Comparison of ENCODE assay signal across 8 cellular contexts in genomic region chr1:153783233-153784190, GRCh38. TPM values are rescaled to one million over a fixed set of nuclear protein-coding genes. Genes with fewer than 3 reads are reported as not detected.
A peak's percentile ranks its signal among the peaks of the same experiment; 100 is the strongest.
DNase-seq lines count a peak whose midpoint lies in the region; ATAC-seq and TF ChIP-seq lines count a peak whose summit lies in the region.

No MANE protein-coding gene starts in this region.

- TF ChIP-seq CTCF in IMR-90 (conservative IDR thresholded peaks at IDR 0.05; ENCODE audit: low read depth, low read length) = no peak

- H2BK5ac ChIP-seq in IMR-90 (ENCODE audit: low read depth, low read length, poor library complexity, severe bottlenecking) = peak overlapping the region; percentile 82

- peak overlapping the region; percentile 88 for H3K9ac ChIP-seq in IMR-90 (ENCODE audit: low read depth, low read length)

- H3K4me1 ChIP-seq in IMR-90 (ENCODE audit: control insufficient read depth, insufficient read depth, low read length) (0 out of 2 replicates have a peak, but pooled peaks cover 5% of the 10 kb centered on the region), esophagus (ENCODE audit: control insufficient read depth in 2 of 2, insufficient read depth in 2 of 2, low read length in 1 of 2) (peaks cover 0 to 2% of the 10 kb centered on the region in 2 donors), muscle layer of duodenum (ENCODE audit: control insufficient read depth in 1 of 2, insufficient read depth in 2 of 2, low read length in 2 of 2) (peaks cover 0 to 20% of the 10 kb centered on the region in 2 donors)

- H4K20me1 ChIP-seq in IMR-90 (ENCODE audit: insufficient read depth, low read length) = no peaks in the 10 kb centered on the region

- H3K56ac ChIP-seq in IMR-90 (ENCODE audit: extremely low read depth, insufficient read depth, low read length) = peak overlapping the region; percentile 94

- CTCF ChIA-PET in IMR-90 (lab: Yijun Ruan, JAX) = no interaction called here

- WGBS in IMR-90 (ENCODE audit: extremely low coverage in 2 of 2, insufficient read length in 1 of 2), 2 experiments = 1% methylated on average over 30 of the region's 61 CpGs; no CpG with 5 or more reads in 1 of the 2 experiments
- WGBS in esophagus, 2 donors = 0% methylated on average over 59 to 61 of the region's 61 CpGs

- peak overlapping the region; percentile 66 for H3K23ac ChIP-seq in IMR-90 (ENCODE audit: low read depth, low read length)

- H3K9me3 ChIP-seq in IMR-90 (ENCODE audit: control insufficient read depth, insufficient read depth, low read length) = no peaks in the 10 kb centered on the region
- H3K9me3 ChIP-seq in esophagus (ENCODE audit: control insufficient read depth in 2 of 2, insufficient read depth in 1 of 2, low read depth in 1 of 2, low read length in 1 of 2) = no peaks in the 10 kb centered on the region
- H3K9me3 ChIP-seq in muscle layer of duodenum (ENCODE audit: control insufficient read depth in 1 of 2, low read length in 2 of 2) = no peaks in the 10 kb centered on the region

- TF ChIP-seq POLR2A in IMR-90 (IDR thresholded peaks at IDR 0.05; ENCODE audit: low read depth, low read length) = peak; percentile 93

- H3K18ac ChIP-seq in IMR-90 (ENCODE audit: low read depth, low read length) = peak overlapping the region; percentile 56

- intact Hi-C loops in IMR-90 (cut with micrococcal nuclease) = no loop called here

- H3K27ac ChIP-seq in IMR-90 (ENCODE audit: insufficient read depth, low read length) (peak overlapping the region; percentile 95), esophagus (ENCODE audit: low read depth in 2 of 2, low read length in 1 of 2) (peak overlapping the region; percentile 94 to 98), muscle layer of duodenum (ENCODE audit: low read length) (peak overlapping the region; percentile 90)

- H2AK9ac ChIP-seq in IMR-90 (replicated peaks; ENCODE audit: low read depth, low read length, poor library complexity) = peak overlapping the region; percentile 91

- 0 out of 2 replicates have a peak, but pooled peaks have one; percentile 9 for TF ChIP-seq RAD21 in IMR-90 (IDR thresholded peaks at IDR 0.05; ENCODE audit: low read length)

- peak overlapping the region; percentile 77 for H4K91ac ChIP-seq in IMR-90 (ENCODE audit: insufficient read depth, low read depth, low read length)

- H2BK20ac ChIP-seq in IMR-90 (ENCODE audit: low read depth, low read length) = no peak overlapping the region; the same call in 1 of the 2 replicates

- H2BK120ac ChIP-seq in IMR-90 (ENCODE audit: low read depth, low read length) = peak overlapping the region; percentile 45

- H3K4me3 ChIP-seq in IMR-90 (ENCODE audit: insufficient read depth, low read depth, low read length) = peak overlapping the region; percentile 61
- peak overlapping the region; percentile 63 to 76 for H3K4me3 ChIP-seq in esophagus (ENCODE audit: low read depth in 1 of 2, low read length in 2 of 2)
- H3K4me3 ChIP-seq in muscle layer of duodenum (ENCODE audit: low read depth in 1 of 2, low read length in 2 of 2) = peak overlapping the region; percentile 70 to 76

- peaks cover 0 to 3% of the 10 kb centered on the region in 2 experiments; a peak in 1 of 4 replicates for H3K79me1 ChIP-seq in IMR-90 (ENCODE audit: low read depth in 1 of 2, low read length in 2 of 2)

- DNase-seq in DMS114 treated with DMSO at 0.1 percent for 48 hours (lab: John Stamatoyannopoulos, UW; ENCODE audit: unreplicated experiment) (peak; percentile 92), IMR-90 (peak; percentile 86), OCI-M2 (lab: John Stamatoyannopoulos, UW; ENCODE audit: unreplicated experiment) (peak; percentile 19)
- peak; percentile 95 for DNase-seq in activated T-cell treated with anti-CD3 and anti-CD28 coated beads, Interleukin-2, amount 50 U/mL, for 1 hour
- DNase-seq in stimulated activated CD8-positive, alpha-beta memory T cell treated with anti-CD3 and anti-CD28 coated beads, Interleukin-7, amount 100 ng/mL, for 24 hours (ENCODE audit: low read depth) = peak; percentile 85

- H4K8ac ChIP-seq in IMR-90 (ENCODE audit: low read depth in 2 of 2, low read length in 2 of 2) = peak overlapping the region; percentile 94 to 96

- dilution Hi-C loops in IMR-90 (cut with HindIII; ENCODE audit: low sequenced_read_pairs, unreplicated experiment) = no loop called here

- peak overlapping the region; percentile 88 for H3K4ac ChIP-seq in IMR-90 (ENCODE audit: low read depth, low read length)

- ATAC-seq in GM21528 (IDR thresholded peaks at IDR 0.05; ENCODE audit: low FRiP score, unreplicated experiment) (peak; percentile 77), IMR-90 (ENCODE audit: low read depth) (peak; percentile 99)

- in situ Hi-C loops in IMR-90 (cut with MboI; ENCODE audit: low sequenced_read_pairs) = no loop called here

- H3K14ac ChIP-seq in IMR-90 (replicated peaks; ENCODE audit: low read depth, low read length) = peak overlapping the region; percentile 83

- H4K5ac ChIP-seq in IMR-90 (ENCODE audit: low read depth, low read length) = peak overlapping the region; percentile 75

- peak overlapping the region; percentile 78 for H3K4me2 ChIP-seq in IMR-90 (ENCODE audit: low read depth, low read length)

- POLR2A ChIA-PET in IMR-90 (lab: Charles Lee; ENCODE audit: unreplicated experiment) = interaction anchor here (0.5 to 1.0 kb wide), 4 partner anchors 8 to 170 kb away, joined by 3 to 7 read pairs (median 3); partner anchors contain the start of genes S100A16 and SLC27A3

- H2BK15ac ChIP-seq in IMR-90 (ENCODE audit: low read depth, low read length) = peak overlapping the region; percentile 94; the same call in 1 of the 3 replicates

- BruUV-seq in IMR-90 (replicated peaks; lab: Mats Ljungman, UMichigan) = no TSS peak

- no peaks in the 10 kb centered on the region for H3K9me1 ChIP-seq in IMR-90 (ENCODE audit: insufficient read depth, low read length)

- peak overlapping the region; percentile 92 for H2AFZ ChIP-seq in IMR-90 (replicated peaks; ENCODE audit: low read length, poor library complexity)

- H3K36me3 ChIP-seq in IMR-90 (ENCODE audit: control insufficient read depth, insufficient read depth, low read length) (no peaks in the 10 kb centered on the region), esophagus (ENCODE audit: control insufficient read depth in 2 of 2, insufficient read depth in 2 of 2, low read length in 1 of 2) (peaks cover 0 to 2% of the 10 kb centered on the region in 2 donors), muscle layer of duodenum (ENCODE audit: control insufficient read depth in 1 of 2, insufficient read depth in 2 of 2, low read length in 2 of 2) (peaks cover 4% of the 10 kb centered on the region in 2 donors)

- H2AK5ac ChIP-seq in IMR-90 (ENCODE audit: low read depth, low read length) = peak overlapping the region; percentile 91

- H3K27me3 ChIP-seq in IMR-90 (ENCODE audit: control insufficient read depth, insufficient read depth, low read length) (no peaks in the 10 kb centered on the region), esophagus (ENCODE audit: control insufficient read depth in 1 of 2, insufficient read depth in 2 of 2, low read length in 2 of 2) (no peaks in the 10 kb centered on the region), muscle layer of duodenum (ENCODE audit: low read depth, low read length) (no peaks in the 10 kb centered on the region)

TF ChIP-seq in IMR-90, 13 proteins besides CTCF, POLR2A, EP300 and RAD21:
- TF ChIP-seq MXI1 (IDR thresholded peaks at IDR 0.05; ENCODE audit: borderline replicate concordance, low read depth, low read length) = peak; percentile 63; the same call in 1 of the 2 replicates
- TF ChIP-seq MAZ (IDR thresholded peaks at IDR 0.05; ENCODE audit: borderline replicate concordance, low read depth, low read length) = peak; percentile 89; the same call in 1 of the 2 replicates
- peak; percentile 2; the same call in 1 of the 2 replicates for TF ChIP-seq SMC3 (IDR thresholded peaks at IDR 0.05; ENCODE audit: low read depth, low read length)
- 0 out of 2 replicates have a peak, but pooled peaks have one; percentile 15 for TF ChIP-seq BHLHE40 (IDR thresholded peaks at IDR 0.05; ENCODE audit: low read depth, low read length)
- TF ChIP-seq USF2 (IDR thresholded peaks at IDR 0.05; ENCODE audit: low read depth, low read length) = 0 out of 2 replicates have a peak, but pooled peaks have one; percentile 1
- no peak for TF ChIP-seq CEBPB (IDR thresholded peaks at IDR 0.05; ENCODE audit: low read depth, low read length)
- no peak for TF ChIP-seq RCOR1 (IDR thresholded peaks at IDR 0.05; ENCODE audit: insufficient replicate concordance, low read length)
TF ChIP-seq in IMR-90: peak in this region for 5.

RNA-seq across cellular contexts. Expression of gene SLC27A3, which starts 8.3 kb away (rescaled TPM):
- total RNA-seq in IMR-90 (2012; rRNA removed) = 1.9 and 3.2 TPM in 2 replicates
- 9.3 and 9.6 TPM in 2 replicates for polyA plus RNA-seq in IMR-90 (2012; rRNA removed)
- polyA plus RNA-seq in IMR-90 (2012; cell fraction: cytosol; rRNA removed) = 5.9 and 6.6 TPM in 2 replicates
- polyA plus RNA-seq in IMR-90 (2012; cell fraction: nucleus; rRNA removed; ENCODE audit: low replicate concordance) = 30.7 and 38.8 TPM in 2 replicates
- polyA plus RNA-seq in esophagus = 10 to 100 TPM; 18.6 to 30.9 TPM

RNA-seq across cellular contexts. Expression of gene INTS3, which starts 55.7 kb away (rescaled TPM):
- 28.1 and 33.5 TPM in 2 replicates for total RNA-seq in IMR-90 (2012; rRNA removed)
- polyA plus RNA-seq in IMR-90 (2012; rRNA removed) (53.9 and 59.4 TPM in 2 replicates), esophagus (10 to 100 TPM; 16.4 to 30.8 TPM)
- polyA plus RNA-seq in IMR-90 (2012; cell fraction: cytosol; rRNA removed) = 27.3 and 29.3 TPM in 2 replicates
- 367 and 440 TPM in 2 replicates for polyA plus RNA-seq in IMR-90 (2012; cell fraction: nucleus; rRNA removed; ENCODE audit: low replicate concordance)

Comparison
In these comparisons a context has a peak if more than half of its experiments do, and no peak if none do; other contexts are left out.
1. Peak in every context shown above with its lines: DNase-seq, ATAC-seq, H3K4me3 ChIP-seq and H3K27ac ChIP-seq.
2. DNase-seq: peak in every context shown above with its lines; median percentile 95 in activated T-cell treated with anti-CD3 and anti-CD28 coated beads, Interleukin-2, amount 50 U/mL, for 1 hour; 92 in DMS114 treated with DMSO at 0.1 percent for 48 hours; 86 in IMR-90; 85 in stimulated activated CD8-positive, alpha-beta memory T cell treated with anti-CD3 and anti-CD28 coated beads, Interleukin-7, amount 100 ng/mL, for 24 hours; 19 in OCI-M2.